10 cellular contexts compared by ENCODE assay signal in genomic region chr7:38905026-38905759, GRCh38. TPM values are rescaled to one million over a fixed set of nuclear protein-coding genes. Genes with fewer than 3 reads are reported as not detected.
DNase-seq lines count a peak whose midpoint lies in the region; ATAC-seq and TF ChIP-seq lines count a peak whose summit lies in the region.
"Had no signal": no experiment of that assay in that cellular context is flagged by ENCODE, and none has a peak within 500 bp of the region (broad histone marks: within the 10 kb centered on the region; RNA-seq: fewer than 3 reads in every experiment).

No MANE protein-coding gene starts in this region.

- no peak overlapping the region for H3K4me3 Mint-ChIP-seq in activated CD4-positive, alpha-beta T cell treated with anti-CD3 and anti-CD28 coated beads, Interleukin-2, amount 10 ng/mL, durations not matched to agents 24 days and 14 days
- H3K4me3 Mint-ChIP-seq in activated CD4-positive, alpha-beta T cell treated with anti-CD3 and anti-CD28 coated beads, Interleukin-2, amount 10 ng/mL, durations not matched to agents 7 days and 5 days = no peak overlapping the region
- peak overlapping the region; percentile 28 to 49 for H3K4me3 Mint-ChIP-seq in stimulated activated naive CD8-positive, alpha-beta T cell treated with anti-CD3 and anti-CD28 coated beads, Interleukin-15, amount 100 ng/mL, for 72 hours

- intact Hi-C loops in activated CD4-positive, alpha-beta T cell treated with anti-CD3 and anti-CD28 coated beads, Interleukin-2, amount 10 ng/mL, durations not matched to agents 24 days and 14 days (cut with micrococcal nuclease) = loop anchor here (5.0 to 10.0 kb wide), 3 partner anchors 108 to 830 kb away; partner anchors contain the start of gene STARD3NL
- intact Hi-C loops in spleen (cut with DNase I; ENCODE audit: low total_unique reads) (no loop called here), head of caudate nucleus (cut with DNase I) (no loop called here)

- H3K27ac ChIP-seq in MM.1S (ENCODE audit: low read length) (peak overlapping the region; percentile 58), spleen (no peak overlapping the region)
- H3K27ac ChIP-seq: SK-N-MC had no signal

- H3K79me2 ChIP-seq in MM.1S (ENCODE audit: low read length) = peaks cover 68% of the 10 kb centered on the region

- POLR2A ChIA-PET in activated CD4-positive, alpha-beta T cell treated with anti-CD3 and anti-CD28 coated beads, Interleukin-2, amount 10 ng/mL, durations not matched to agents 7 days and 5 days (lab: Charles Lee) = no interaction called here

- H3K4me2 ChIP-seq in MM.1S (ENCODE audit: low read depth, low read length) = peak overlapping the region; percentile 57; the same call in 1 of the 2 replicates

- no peak for TF ChIP-seq CTCF in MM.1S (IDR thresholded peaks at IDR 0.05; ENCODE audit: low read length)
- TF ChIP-seq CTCF in spleen (IDR thresholded peaks at IDR 0.05 in 8 of 11, conservative IDR thresholded peaks at IDR 0.05 in 3 of 11) = no peak

- peak overlapping the region; percentile 11 for H3K27ac Mint-ChIP-seq in activated CD4-positive, alpha-beta T cell treated with anti-CD3 and anti-CD28 coated beads, Interleukin-2, amount 10 ng/mL, durations not matched to agents 24 days and 14 days
- no peak overlapping the region for H3K27ac Mint-ChIP-seq in activated CD4-positive, alpha-beta T cell treated with anti-CD3 and anti-CD28 coated beads, Interleukin-2, amount 10 ng/mL, durations not matched to agents 7 days and 5 days
- peak overlapping the region in 1 of 2 donors; percentile 10 for H3K27ac Mint-ChIP-seq in stimulated activated naive CD8-positive, alpha-beta T cell treated with anti-CD3 and anti-CD28 coated beads, Interleukin-15, amount 100 ng/mL, for 72 hours

- no peak overlapping the region for H3K9ac ChIP-seq in MM.1S (ENCODE audit: low read length)

- CTCF ChIA-PET in activated CD4-positive, alpha-beta T cell treated with anti-CD3 and anti-CD28 coated beads, Interleukin-2, amount 10 ng/mL, durations not matched to agents 7 days and 5 days (lab: Charles Lee) = no interaction called here

- H3K4me1 ChIP-seq in MM.1S (ENCODE audit: low read length) (peaks cover 24% of the 10 kb centered on the region), spleen (peaks cover 17 to 52% (median 30%) of the 10 kb centered on the region in 6 donors)

- no peak for TF ChIP-seq POLR2A in spleen (IDR thresholded peaks at IDR 0.05)

- H2AFZ ChIP-seq in MM.1S (ENCODE audit: low read length) = no peak overlapping the region

- no peaks in the 10 kb centered on the region for H3K9me3 Mint-ChIP-seq in activated CD4-positive, alpha-beta T cell treated with anti-CD3 and anti-CD28 coated beads, Interleukin-2, amount 10 ng/mL, durations not matched to agents 24 days and 14 days
- no peaks in the 10 kb centered on the region for H3K9me3 Mint-ChIP-seq in activated CD4-positive, alpha-beta T cell treated with anti-CD3 and anti-CD28 coated beads, Interleukin-2, amount 10 ng/mL, durations not matched to agents 7 days and 5 days
- no peaks in the 10 kb centered on the region for H3K9me3 Mint-ChIP-seq in stimulated activated naive CD8-positive, alpha-beta T cell treated with anti-CD3 and anti-CD28 coated beads, Interleukin-15, amount 100 ng/mL, for 72 hours

- H3K36me3 Mint-ChIP-seq in activated CD4-positive, alpha-beta T cell treated with anti-CD3 and anti-CD28 coated beads, Interleukin-2, amount 10 ng/mL, durations not matched to agents 24 days and 14 days (ENCODE audit: low read depth) = peaks cover 6% of the 10 kb centered on the region
- peaks cover 5% of the 10 kb centered on the region for H3K36me3 Mint-ChIP-seq in activated CD4-positive, alpha-beta T cell treated with anti-CD3 and anti-CD28 coated beads, Interleukin-2, amount 10 ng/mL, durations not matched to agents 7 days and 5 days (ENCODE audit: low read depth)

- no peaks in the 10 kb centered on the region for H3K9me2 ChIP-seq in MM.1S (replicated peaks; ENCODE audit: insufficient read depth, low read length)

- no peaks in the 10 kb centered on the region for H4K20me1 ChIP-seq in MM.1S (ENCODE audit: insufficient read depth, low read length)

- WGBS in spleen, 5 donors = 66 to 81% (median 77%) methylated on average over 3 of the region's 3 CpGs

- H3K27me3 Mint-ChIP-seq in activated CD4-positive, alpha-beta T cell treated with anti-CD3 and anti-CD28 coated beads, Interleukin-2, amount 10 ng/mL, durations not matched to agents 24 days and 14 days = no peaks in the 10 kb centered on the region
- no peaks in the 10 kb centered on the region for H3K27me3 Mint-ChIP-seq in activated CD4-positive, alpha-beta T cell treated with anti-CD3 and anti-CD28 coated beads, Interleukin-2, amount 10 ng/mL, durations not matched to agents 7 days and 5 days
- H3K27me3 Mint-ChIP-seq in stimulated activated naive CD8-positive, alpha-beta T cell treated with anti-CD3 and anti-CD28 coated beads, Interleukin-15, amount 100 ng/mL, for 72 hours = no peaks in the 10 kb centered on the region

- H3K4me3 ChIP-seq in MM.1S (ENCODE audit: low read length) (no peak overlapping the region; the same call in 1 of the 2 replicates), spleen (no peak overlapping the region)
- H3K4me3 ChIP-seq: mucosa of descending colon, SK-N-MC had no signal

- no peaks in the 10 kb centered on the region for H3K27me3 ChIP-seq in MM.1S (replicated peaks; ENCODE audit: insufficient read depth, low read length)
- no peaks in the 10 kb centered on the region for H3K27me3 ChIP-seq in spleen (replicated peaks in 1 of 7)

- no peaks in the 10 kb centered on the region for H3K36me3 ChIP-seq in MM.1S (replicated peaks; ENCODE audit: insufficient read depth, low read length)
- peaks cover 0 to 1% (median 0%) of the 10 kb centered on the region in 6 donors for H3K36me3 ChIP-seq in spleen

- DNase-seq in activated CD4-positive, alpha-beta T cell treated with anti-CD3 and anti-CD28 coated beads, Interleukin-2, amount 10 ng/mL, durations not matched to agents 24 days and 14 days = no peak
- DNase-seq in activated CD4-positive, alpha-beta T cell treated with anti-CD3 and anti-CD28 coated beads, Interleukin-2, amount 10 ng/mL, durations not matched to agents 7 days and 5 days = no peak
- DNase-seq in MM.1S = peak; percentile 52
- DNase-seq in stimulated activated naive CD8-positive, alpha-beta T cell treated with anti-CD3 and anti-CD28 coated beads, Interleukin-15, amount 100 ng/mL, for 72 hours = no peak
- DNase-seq in spleen = no peak
- DNase-seq in nucleus accumbens (lab: John Stamatoyannopoulos, UW) = no peak
- DNase-seq in head of caudate nucleus = no peak
- DNase-seq: mucosa of descending colon had no signal

- H3K9me3 ChIP-seq in MM.1S (replicated peaks; ENCODE audit: insufficient read depth, low read length) (no peaks in the 10 kb centered on the region), spleen (no peaks in the 10 kb centered on the region)
- H3K9me3 ChIP-seq: mucosa of descending colon had no signal

- peaks cover 35% of the 10 kb centered on the region for H3K4me1 Mint-ChIP-seq in activated CD4-positive, alpha-beta T cell treated with anti-CD3 and anti-CD28 coated beads, Interleukin-2, amount 10 ng/mL, durations not matched to agents 24 days and 14 days
- peaks cover 40% of the 10 kb centered on the region for H3K4me1 Mint-ChIP-seq in activated CD4-positive, alpha-beta T cell treated with anti-CD3 and anti-CD28 coated beads, Interleukin-2, amount 10 ng/mL, durations not matched to agents 7 days and 5 days
- peaks cover 70% of the 10 kb centered on the region for H3K4me1 Mint-ChIP-seq in stimulated activated naive CD8-positive, alpha-beta T cell treated with anti-CD3 and anti-CD28 coated beads, Interleukin-15, amount 100 ng/mL, for 72 hours

- peaks cover 6% of the 10 kb centered on the region for H3F3A ChIP-seq in MM.1S (ENCODE audit: insufficient read depth, low read length)

- peak; percentile 38 for ATAC-seq in HG02678 (IDR thresholded peaks at IDR 0.05; ENCODE audit: unreplicated experiment)
- ATAC-seq in stimulated activated naive CD8-positive, alpha-beta T cell treated with anti-CD3 and anti-CD28 coated beads, Interleukin-15, amount 100 ng/mL, for 72 hours = peak; percentile 42
- ATAC-seq: mucosa of descending colon had no signal

RNA-seq across cellular contexts. Expression of gene VPS41, which starts 3.8 kb away (rescaled TPM):
- total RNA-seq in activated CD4-positive, alpha-beta T cell treated with anti-CD3 and anti-CD28 coated beads, Interleukin-2, amount 10 ng/mL, durations not matched to agents 24 days and 14 days = 57.9 and 58.4 TPM in 2 replicates
- 10 to 100 TPM; 50.1 to 50.8 TPM for total RNA-seq in activated CD4-positive, alpha-beta T cell treated with anti-CD3 and anti-CD28 coated beads, Interleukin-2, amount 10 ng/mL, durations not matched to agents 7 days and 5 days
- total RNA-seq in spleen = 10 to 100 TPM; 44.3 to 97.4 (median 72.1) TPM
- polyA plus RNA-seq in spleen = 10 to 100 TPM; 11.2 to 14.0 (median 13.4) TPM

Comparison
In these comparisons a context has a peak if more than half of its experiments do, and no peak if none do; other contexts are left out.
1. H3K4me3 Mint-ChIP-seq: peak in stimulated activated naive CD8-positive, alpha-beta T cell treated with anti-CD3 and anti-CD28 coated beads, Interleukin-15, amount 100 ng/mL, for 72 hours (2 of 2); none in activated CD4-positive, alpha-beta T cell treated with anti-CD3 and anti-CD28 coated beads, Interleukin-2, amount 10 ng/mL, durations not matched to agents 24 days and 14 days (single experiment) and activated CD4-positive, alpha-beta T cell treated with anti-CD3 and anti-CD28 coated beads, Interleukin-2, amount 10 ng/mL, durations not matched to agents 7 days and 5 days (single experiment).